In the genomic region with DNA sequence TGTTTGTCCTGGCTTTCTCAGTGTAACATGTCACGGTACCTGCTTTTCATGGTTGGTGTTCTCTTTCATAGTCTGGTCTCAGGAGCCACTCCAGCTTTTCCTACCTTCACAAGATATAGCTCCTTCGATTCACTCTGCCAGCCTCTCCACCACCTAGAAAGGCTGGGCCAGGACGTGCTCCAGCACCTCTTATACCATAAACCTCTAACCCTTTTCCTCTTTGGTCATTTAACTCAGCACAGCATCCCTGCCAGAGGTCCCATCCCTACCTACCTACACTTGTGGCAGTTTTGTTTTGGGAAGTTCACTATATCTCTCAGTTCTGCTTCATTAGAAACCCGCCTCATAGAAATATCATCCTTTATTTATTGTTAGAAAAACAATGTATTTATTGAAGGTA, we compare ENCODE assay signal across 27 cellular contexts.
"Had no signal": no experiment of that assay in that cellular context is flagged by ENCODE, and none has a peak within 500 bp of the region (broad histone marks: within the 10 kb centered on the region; RNA-seq: fewer than 3 reads in every experiment).

No MANE protein-coding gene starts in this region.

- H3K4me1 ChIP-seq: breast epithelium, colonic mucosa had no signal

- H3K36me3 Mint-ChIP-seq: activated naive CD4-positive, alpha-beta T cell treated with anti-CD3 and anti-CD28 coated beads, Interleukin-2, amount 50 U/mL, for 72 hours; activated naive CD8-positive, alpha-beta T cell treated with anti-CD3 and anti-CD28 coated beads, Interleukin-2, amount 10 ng/mL, durations not matched to agents 7 days and 5 days; brain had no signal

- H3K4me1 Mint-ChIP-seq: activated B cell treated with CpG ODN at 0.5 μM for 24 hours; activated CD4-positive, alpha-beta memory T cell treated with anti-CD3 and anti-CD28 coated beads, Interleukin-2, amount 10 ng/mL, durations not matched to agents 7 days and 5 days; activated naive CD8-positive, alpha-beta T cell treated with anti-CD3 and anti-CD28 coated beads, Interleukin-2, amount 10 ng/mL, durations not matched to agents 7 days and 5 days; activated T-helper 17 cell treated with anti-CD3 and anti-CD28 coated beads, Interleukin-2, amount 50 U/mL, for 72 hours; T-helper 17 cell had no signal

- H3K4me3 ChIP-seq: ascending aorta, breast epithelium, cardiac muscle cell, colonic mucosa, gastroesophageal sphincter, heart right ventricle had no signal

- H3K27ac Mint-ChIP-seq: activated B cell treated with CpG ODN at 0.5 μM for 24 hours; activated CD4-positive, alpha-beta memory T cell treated with anti-CD3 and anti-CD28 coated beads, Interleukin-2, amount 10 ng/mL, durations not matched to agents 7 days and 5 days; activated naive CD4-positive, alpha-beta T cell treated with anti-CD3 and anti-CD28 coated beads, Interleukin-2, amount 50 U/mL, for 72 hours; activated naive CD8-positive, alpha-beta T cell treated with anti-CD3 and anti-CD28 coated beads, Interleukin-2, amount 10 ng/mL, durations not matched to agents 7 days and 5 days; activated T-helper 17 cell treated with anti-CD3 and anti-CD28 coated beads, Interleukin-2, amount 50 U/mL, for 72 hours; brain; T-helper 17 cell; T-helper 2 cell treated with Interferon-gamma antibody and Interleukin-4, amounts not matched to agents 5 μg/mL and 100 μg/mL, for 36 hours had no signal

- H3K36me3 ChIP-seq: ascending aorta, breast epithelium, cardiac muscle cell, colonic mucosa, gastroesophageal sphincter, heart right ventricle, WERI-Rb-1 had no signal

- H3K4me3 Mint-ChIP-seq: activated B cell treated with CpG ODN at 0.5 μM for 24 hours; activated CD4-positive, alpha-beta memory T cell treated with anti-CD3 and anti-CD28 coated beads, Interleukin-2, amount 10 ng/mL, durations not matched to agents 7 days and 5 days; activated naive CD8-positive, alpha-beta T cell treated with anti-CD3 and anti-CD28 coated beads, Interleukin-2, amount 10 ng/mL, durations not matched to agents 7 days and 5 days; activated T-cell treated with anti-CD3 and anti-CD28 coated beads, Interleukin-2, amount 50 U/mL, for 4 hours; activated T-helper 17 cell treated with anti-CD3 and anti-CD28 coated beads, Interleukin-2, amount 50 U/mL, for 72 hours; brain; T-helper 17 cell; T-helper 2 cell treated with Interferon-gamma antibody and Interleukin-4, amounts not matched to agents 5 μg/mL and 100 μg/mL, for 36 hours had no signal

- H3K27ac ChIP-seq: ascending aorta, breast epithelium, cardiac muscle cell, colonic mucosa, gastroesophageal sphincter, heart right ventricle, WERI-Rb-1 had no signal

- H3K9me3 ChIP-seq: ascending aorta, breast epithelium, colonic mucosa, gastroesophageal sphincter, heart right ventricle had no signal

- H3K27me3 ChIP-seq: ascending aorta, breast epithelium, cardiac muscle cell, colonic mucosa, gastroesophageal sphincter had no signal

- H3K9me3 Mint-ChIP-seq: activated B cell treated with CpG ODN at 0.5 μM for 24 hours; activated CD4-positive, alpha-beta memory T cell treated with anti-CD3 and anti-CD28 coated beads, Interleukin-2, amount 10 ng/mL, durations not matched to agents 7 days and 5 days; activated naive CD4-positive, alpha-beta T cell treated with anti-CD3 and anti-CD28 coated beads, Interleukin-2, amount 50 U/mL, for 72 hours; activated naive CD8-positive, alpha-beta T cell treated with anti-CD3 and anti-CD28 coated beads, Interleukin-2, amount 10 ng/mL, durations not matched to agents 7 days and 5 days; activated T-cell treated with anti-CD3 and anti-CD28 coated beads, Interleukin-2, amount 50 U/mL, for 4 hours; activated T-helper 17 cell treated with anti-CD3 and anti-CD28 coated beads, Interleukin-2, amount 50 U/mL, for 72 hours; T-helper 2 cell treated with Interferon-gamma antibody and Interleukin-4, amounts not matched to agents 5 μg/mL and 100 μg/mL, for 36 hours had no signal

- DNase-seq: activated B cell treated with CpG ODN at 0.5 μM for 24 hours; activated CD4-positive, alpha-beta memory T cell treated with anti-CD3 and anti-CD28 coated beads, Interleukin-2, amount 10 ng/mL, durations not matched to agents 7 days and 5 days; activated CD4-positive, alpha-beta T cell treated with anti-CD3 and anti-CD28 coated beads for 48 hours; activated CD8-positive, alpha-beta memory T cell treated with anti-CD3 and anti-CD28 coated beads for 24 hours; activated effector memory CD4-positive, alpha-beta T cell treated with Interleukin-2 at 50 U/mL for 16 hours; activated gamma-delta T cell treated with Interleukin-2 at 50 U/mL for 16 hours; activated naive CD4-positive, alpha-beta T cell treated with Interleukin-2 at 50 U/mL for 16 hours; activated naive CD8-positive, alpha-beta T cell treated with anti-CD3 and anti-CD28 coated beads, Interleukin-2, amount 10 ng/mL, durations not matched to agents 7 days and 5 days; activated T-cell treated with anti-CD3 and anti-CD28 coated beads, Interleukin-2, amount 50 U/mL, for 4 hours; central memory CD4-positive, alpha-beta T cell; cerebellar nuclear complex; colonic mucosa; effector CD8-positive, alpha-beta T cell; foreskin melanocyte; heart right ventricle; T-helper 1 cell; T-helper 17 cell; T1000; WERI-Rb-1 had no signal
